Comparison of ENCODE assay signal across 27 cellular contexts in genomic region chr3:108152261-108152660, GRCh38.
"Had no signal": no experiment of that assay in that cellular context is flagged by ENCODE, and none has a peak within 500 bp of the region (broad histone marks: within the 10 kb centered on the region; RNA-seq: fewer than 3 reads in every experiment).

No MANE protein-coding gene starts in this region.

- H3K27ac Mint-ChIP-seq: mesothelial cell of epicardium; nephron; stimulated activated naive B cell treated with anti-CD40 and anti-IgM and Interleukin-4, amounts not matched to agents 10 μg/mL and 1 μg/mL and 100 μg/mL, for 72 hours had no signal

- H3K36me3 ChIP-seq: heart right ventricle, left ventricle myocardium inferior, lower lobe of right lung, prostate gland, suprapubic skin, transverse colon, upper lobe of right lung, vagina had no signal

- H3K9me3 ChIP-seq: heart right ventricle, left ventricle myocardium inferior, lower lobe of right lung, prostate gland, suprapubic skin, transverse colon, upper lobe of right lung, vagina had no signal

- H3K27me3 Mint-ChIP-seq: central memory CD8-positive, alpha-beta T cell; effector memory CD8-positive, alpha-beta T cell; naive thymus-derived CD4-positive, alpha-beta T cell; stimulated activated naive B cell treated with anti-CD40 and anti-IgM and Interleukin-4, amounts not matched to agents 10 μg/mL and 1 μg/mL and 100 μg/mL, for 72 hours; stimulated activated naive CD8-positive, alpha-beta T cell treated with anti-CD3 and anti-CD28 coated beads, Interleukin-15, amount 100 ng/mL, for 72 hours had no signal

- DNase-seq: cortex of kidney; effector memory CD8-positive, alpha-beta T cell; foreskin melanocyte; glutamatergic neuron; heart right ventricle; hippocampal formation; islet precursor cell; kidney glomerular epithelial cell; left colon; left ventricle myocardium inferior; lower lobe of right lung; naive thymus-derived CD4-positive, alpha-beta T cell; nucleus accumbens; right cardiac atrium; stimulated activated CD4-positive, alpha-beta T cell treated with anti-CD3 and anti-CD28 coated beads, Interleukin-15, amount 100 ng/mL, for 24 hours; stimulated activated CD4-positive, alpha-beta T cell treated with anti-CD3 and anti-CD28 coated beads, Interleukin-2, amount 100 ng/mL, for 48 hours; stimulated activated naive B cell treated with anti-CD40 and anti-IgM and Interleukin-4, amounts not matched to agents 10 μg/mL and 1 μg/mL and 100 μg/mL, for 72 hours; stimulated activated naive CD8-positive, alpha-beta T cell treated with anti-CD3 and anti-CD28 coated beads, Interleukin-15, amount 100 ng/mL, for 72 hours; transverse colon; upper lobe of right lung had no signal

- H3K9me3 Mint-ChIP-seq: central memory CD8-positive, alpha-beta T cell; effector memory CD8-positive, alpha-beta T cell; mesothelial cell of epicardium; naive thymus-derived CD4-positive, alpha-beta T cell; nephron; stimulated activated naive CD8-positive, alpha-beta T cell treated with anti-CD3 and anti-CD28 coated beads, Interleukin-15, amount 100 ng/mL, for 72 hours had no signal

- H3K4me1 ChIP-seq: left ventricle myocardium inferior, prostate gland, suprapubic skin, upper lobe of right lung, vagina had no signal

- H3K4me3 Mint-ChIP-seq: central memory CD8-positive, alpha-beta T cell; effector memory CD8-positive, alpha-beta T cell; mesothelial cell of epicardium; naive thymus-derived CD4-positive, alpha-beta T cell; nephron; stimulated activated naive B cell treated with anti-CD40 and anti-IgM and Interleukin-4, amounts not matched to agents 10 μg/mL and 1 μg/mL and 100 μg/mL, for 72 hours; stimulated activated naive CD8-positive, alpha-beta T cell treated with anti-CD3 and anti-CD28 coated beads, Interleukin-15, amount 100 ng/mL, for 72 hours had no signal

- H3K27ac ChIP-seq: heart right ventricle, left ventricle myocardium inferior, lower lobe of right lung, prostate gland, skin epidermis, suprapubic skin, transverse colon, upper lobe of right lung, vagina had no signal

- H3K4me1 Mint-ChIP-seq: nephron had no signal

- H3K36me3 Mint-ChIP-seq: mesothelial cell of epicardium had no signal

- H3K4me3 ChIP-seq: heart right ventricle, left ventricle myocardium inferior, lower lobe of right lung, prostate gland, skin epidermis, suprapubic skin, transverse colon, upper lobe of right lung, vagina had no signal

- H3K27me3 ChIP-seq: heart right ventricle, suprapubic skin, transverse colon, upper lobe of right lung, vagina had no signal
